Comparison of ENCODE assay signal across 1 cellular context in the genomic region with DNA sequence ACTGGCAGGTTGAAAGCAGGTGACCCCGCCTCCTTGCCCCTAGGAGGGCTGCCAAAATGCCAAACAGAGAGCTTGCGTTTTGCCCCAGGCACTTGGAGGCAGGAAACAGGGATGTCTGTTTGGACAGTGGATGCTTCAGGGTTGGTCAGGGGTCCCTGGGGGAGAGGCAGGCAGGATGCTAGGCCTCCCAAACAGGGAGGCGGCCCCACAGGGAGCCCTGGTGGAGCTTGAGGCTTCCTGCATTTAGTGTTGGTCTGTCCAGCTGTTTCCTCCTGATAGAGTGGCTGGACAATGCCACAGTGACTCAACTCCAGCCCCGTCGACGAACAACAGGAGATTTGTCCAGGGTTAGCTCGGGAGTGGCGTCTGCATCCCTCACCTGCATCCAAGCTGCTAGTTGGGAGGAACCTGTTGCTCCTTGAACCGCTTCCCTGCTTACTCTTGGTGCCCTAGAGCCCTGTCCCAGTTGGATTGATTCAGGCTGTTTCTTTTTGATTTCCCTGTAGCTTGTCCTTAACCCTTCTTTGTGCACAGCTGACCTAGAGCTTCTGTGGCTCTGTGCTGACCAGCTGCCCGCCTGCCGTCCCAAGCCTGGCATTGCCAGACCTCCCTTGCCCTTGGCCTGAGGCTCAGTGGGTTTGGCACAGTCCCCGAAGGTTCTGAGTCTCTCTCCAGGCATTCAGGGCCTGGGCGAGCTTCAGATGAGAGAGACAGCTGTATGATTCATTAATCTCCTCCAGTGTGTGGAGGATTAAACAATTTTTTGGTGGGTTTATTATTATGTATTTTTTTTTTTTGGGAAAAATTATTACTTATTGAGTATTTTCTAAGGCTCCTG.
TF ChIP-seq lines count a peak whose summit lies in the region.

No MANE protein-coding gene starts in this region.

TF ChIP-seq in SK-N-SH, 30 proteins besides CTCF, POLR2A, EP300 and RAD21 (continued from another document):
- peak; percentile 77 for TF ChIP-seq JUND (IDR thresholded peaks at IDR 0.05)
- TF ChIP-seq PBX3 (IDR thresholded peaks at IDR 0.05), result peak; percentile 63
- no peak for TF ChIP-seq IRF3 (IDR thresholded peaks at IDR 0.05; ENCODE audit: low read depth, low read length)
- TF ChIP-seq CHD2 (IDR thresholded peaks at IDR 0.05; ENCODE audit: low read length, partially characterized antibody), result no peak
- no peak for TF ChIP-seq FOXM1 (IDR thresholded peaks at IDR 0.05; ENCODE audit: low read depth)
- TF ChIP-seq NRF1 (IDR thresholded peaks at IDR 0.05; ENCODE audit: low read depth, low read length), result no peak
- no peak for TF ChIP-seq YY1 (IDR thresholded peaks at IDR 0.05; ENCODE audit: low read depth)
- no peak for TF ChIP-seq MEF2A (IDR thresholded peaks at IDR 0.05; ENCODE audit: borderline replicate concordance, low read depth)
- no peak for TF ChIP-seq GABPA (IDR thresholded peaks at IDR 0.05; ENCODE audit: low read depth)
- no peak for TF ChIP-seq SMC3 (IDR thresholded peaks at IDR 0.05; ENCODE audit: low read depth, low read length)
- TF ChIP-seq FOXJ3 (CRISPR knock-in tag; IDR thresholded peaks at IDR 0.05), result 0 out of 2 replicates have a peak, but pooled peaks have one; percentile 11
- TF ChIP-seq TAF1 (IDR thresholded peaks at IDR 0.05; ENCODE audit: borderline replicate concordance, low read depth, low read length), result no peak
- TF ChIP-seq POLR2AphosphoS5 (IDR thresholded peaks at IDR 0.05; ENCODE audit: low read depth, low read length), result no peak
- TF ChIP-seq, protein P1, sequence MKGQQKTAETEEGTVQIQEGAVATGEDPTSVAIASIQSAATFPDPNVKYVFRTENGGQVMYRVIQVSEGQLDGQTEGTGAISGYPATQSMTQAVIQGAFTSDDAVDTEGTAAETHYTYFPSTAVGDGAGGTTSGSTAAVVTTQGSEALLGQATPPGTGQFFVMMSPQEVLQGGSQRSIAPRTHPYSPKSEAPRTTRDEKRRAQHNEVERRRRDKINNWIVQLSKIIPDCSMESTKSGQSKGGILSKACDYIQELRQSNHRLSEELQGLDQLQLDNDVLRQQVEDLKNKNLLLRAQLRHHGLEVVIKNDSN (IDR thresholded peaks at IDR 0.05; ENCODE audit: borderline replicate concordance, low read depth), result no peak
- TF ChIP-seq, protein P2, sequence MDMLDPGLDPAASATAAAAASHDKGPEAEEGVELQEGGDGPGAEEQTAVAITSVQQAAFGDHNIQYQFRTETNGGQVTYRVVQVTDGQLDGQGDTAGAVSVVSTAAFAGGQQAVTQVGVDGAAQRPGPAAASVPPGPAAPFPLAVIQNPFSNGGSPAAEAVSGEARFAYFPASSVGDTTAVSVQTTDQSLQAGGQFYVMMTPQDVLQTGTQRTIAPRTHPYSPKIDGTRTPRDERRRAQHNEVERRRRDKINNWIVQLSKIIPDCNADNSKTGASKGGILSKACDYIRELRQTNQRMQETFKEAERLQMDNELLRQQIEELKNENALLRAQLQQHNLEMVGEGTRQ (IDR thresholded peaks at IDR 0.05; ENCODE audit: borderline replicate concordance, low read depth, low read length), result no peak
- peak; percentile 87 for TF ChIP-seq TCF12 (IDR thresholded peaks at IDR 0.05)
- TF ChIP-seq RCOR1 (IDR thresholded peaks at IDR 0.05; ENCODE audit: low read length), result no peak
- TF ChIP-seq SIN3A (IDR thresholded peaks at IDR 0.05; ENCODE audit: borderline replicate concordance, low read depth, low read length), result no peak
- TF ChIP-seq, protein P3, sequence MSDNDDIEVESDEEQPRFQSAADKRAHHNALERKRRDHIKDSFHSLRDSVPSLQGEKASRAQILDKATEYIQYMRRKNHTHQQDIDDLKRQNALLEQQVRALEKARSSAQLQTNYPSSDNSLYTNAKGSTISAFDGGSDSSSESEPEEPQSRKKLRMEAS (IDR thresholded peaks at IDR 0.05; ENCODE audit: low read depth), result 0 out of 2 replicates have a peak, but pooled peaks have one; percentile 11
